ENCODE assay signal across 17 cellular contexts in genomic region chr21:43357708-43358430, GRCh38.
A peak's percentile ranks its signal among the peaks of the same experiment; 100 is the strongest.
DNase-seq lines count a peak whose midpoint lies in the region; ATAC-seq and TF ChIP-seq lines count a peak whose summit lies in the region.
"Had no signal": no experiment of that assay in that cellular context is flagged by ENCODE, and none has a peak within 500 bp of the region (broad histone marks: within the 10 kb centered on the region; RNA-seq: fewer than 3 reads in every experiment).

No MANE protein-coding gene starts in this region.

- H3K4me1 ChIP-seq in gastrocnemius medialis: peaks cover 11 to 15% of the 10 kb centered on the region in 2 donors

- CTCF ChIA-PET in RWPE1 (lab: Yijun Ruan, JAX): interaction anchor here (0.7 kb wide), 1 partner anchor 150 kb away, joined by 3 read pairs; no protein-coding TSS in a partner anchor

- peak overlapping the region; percentile 100 for H3K27ac ChIP-seq in RWPE1
- H3K27ac ChIP-seq in gastrocnemius medialis: no peak overlapping the region
- H3K27ac ChIP-seq: HL-60 had no signal

- H3K4me3 ChIP-seq in gastrocnemius medialis: no peak overlapping the region

- H3K27me3 ChIP-seq in gastrocnemius medialis: peaks cover 0 to 4% (median 0%) of the 10 kb centered on the region in 3 donors

- H3K4me3 Mint-ChIP-seq in natural killer cell treated with Interleukin-12 subunit alpha and Interleukin-12 subunit beta and Interleukin-15 and Interleukin-18, amount 100 ng/mL, for 72 hours: no peak overlapping the region
- H3K4me3 Mint-ChIP-seq in natural killer cell (no peak overlapping the region), memory B cell (no peak overlapping the region)
- H3K4me3 Mint-ChIP-seq in stimulated activated memory B cell treated with anti-CD40 and anti-IgM and Interleukin-4, amounts not matched to agents 10 μg/mL and 1 μg/mL and 100 μg/mL, for 72 hours: no peak overlapping the region
- H3K4me3 Mint-ChIP-seq: CD8-positive, alpha-beta memory T cell had no signal

- no peaks in the 10 kb centered on the region for H3K36me3 Mint-ChIP-seq in natural killer cell treated with Interleukin-12 subunit alpha and Interleukin-12 subunit beta and Interleukin-15 and Interleukin-18, amount 100 ng/mL, for 72 hours
- H3K36me3 Mint-ChIP-seq in natural killer cell (no peaks in the 10 kb centered on the region), memory B cell (peaks cover 3% of the 10 kb centered on the region)
- H3K36me3 Mint-ChIP-seq in stimulated activated memory B cell treated with anti-CD40 and anti-IgM and Interleukin-4, amounts not matched to agents 10 μg/mL and 1 μg/mL and 100 μg/mL, for 72 hours: no peaks in the 10 kb centered on the region
- H3K36me3 Mint-ChIP-seq: CD8-positive, alpha-beta memory T cell had no signal

- no peaks in the 10 kb centered on the region for H3K27me3 Mint-ChIP-seq in natural killer cell treated with Interleukin-12 subunit alpha and Interleukin-12 subunit beta and Interleukin-15 and Interleukin-18, amount 100 ng/mL, for 72 hours
- H3K27me3 Mint-ChIP-seq in natural killer cell (ENCODE audit: low read depth in 2 of 2): no peaks in the 10 kb centered on the region
- no peaks in the 10 kb centered on the region for H3K27me3 Mint-ChIP-seq in memory B cell
- H3K27me3 Mint-ChIP-seq in stimulated activated memory B cell treated with anti-CD40 and anti-IgM and Interleukin-4, amounts not matched to agents 10 μg/mL and 1 μg/mL and 100 μg/mL, for 72 hours: no peaks in the 10 kb centered on the region

- TF ChIP-seq CTCF in natural killer cell (IDR thresholded peaks at IDR 0.05) (no peak), RWPE1 (conservative IDR thresholded peaks at IDR 0.05; ENCODE audit: low read depth) (no peak), gastrocnemius medialis (IDR thresholded peaks at IDR 0.05 in 4 of 5, conservative IDR thresholded peaks at IDR 0.05 in 1 of 5) (no peak)

- H3K4me1 Mint-ChIP-seq in natural killer cell treated with Interleukin-12 subunit alpha and Interleukin-12 subunit beta and Interleukin-15 and Interleukin-18, amount 100 ng/mL, for 72 hours (ENCODE audit: low read depth in 2 of 2): peaks cover 17 to 18% of the 10 kb centered on the region in 2 donors
- peaks cover 20 to 21% of the 10 kb centered on the region in 2 donors for H3K4me1 Mint-ChIP-seq in natural killer cell
- peaks cover 49% of the 10 kb centered on the region for H3K4me1 Mint-ChIP-seq in memory B cell
- H3K4me1 Mint-ChIP-seq in stimulated activated memory B cell treated with anti-CD40 and anti-IgM and Interleukin-4, amounts not matched to agents 10 μg/mL and 1 μg/mL and 100 μg/mL, for 72 hours: peaks cover 89% of the 10 kb centered on the region

- POLR2A ChIA-PET in RWPE1 (lab: Yijun Ruan, JAX; ENCODE audit: low non-redundant PET): no interaction called here

- TF ChIP-seq POLR2A in gastrocnemius medialis (IDR thresholded peaks at IDR 0.05): no peak

- H3K27ac Mint-ChIP-seq in natural killer cell treated with Interleukin-12 subunit alpha and Interleukin-12 subunit beta and Interleukin-15 and Interleukin-18, amount 100 ng/mL, for 72 hours: no peak overlapping the region
- H3K27ac Mint-ChIP-seq in natural killer cell: no peak overlapping the region
- H3K27ac Mint-ChIP-seq in memory B cell: peak overlapping the region; percentile 45
- peak overlapping the region; percentile 51 for H3K27ac Mint-ChIP-seq in stimulated activated memory B cell treated with anti-CD40 and anti-IgM and Interleukin-4, amounts not matched to agents 10 μg/mL and 1 μg/mL and 100 μg/mL, for 72 hours

- intact Hi-C loops in natural killer cell (cut with micrococcal nuclease) (no loop called here), gastrocnemius medialis (cut with DNase I; ENCODE audit: low total_unique reads) (no loop called here)

- H3K36me3 ChIP-seq in gastrocnemius medialis: no peaks in the 10 kb centered on the region

- peak; percentile 5 for DNase-seq in natural killer cell treated with Interleukin-12 subunit alpha and Interleukin-12 subunit beta and Interleukin-15 and Interleukin-18, amount 100 ng/mL, for 72 hours (ENCODE audit: low spot score)
- DNase-seq in natural killer cell: no peak
- no peak for DNase-seq in RWPE1 (ENCODE audit: low spot score)
- no peak for DNase-seq in memory B cell (ENCODE audit: low spot score in 2 of 2)
- DNase-seq in NCI-H446 treated with DMSO at 0.1 percent for 48 hours (lab: John Stamatoyannopoulos, UW): no peak
- DNase-seq in gastrocnemius medialis: no peak
- DNase-seq: CD8-positive, alpha-beta memory T cell; DMS79; HCEC 1CT; NCI-H1417; NCI-H187 treated with DMSO at 0.1 percent for 48 hours; NCI-H345; NCI-H69; PC-3 had no signal

- no peaks in the 10 kb centered on the region for H3K9me3 Mint-ChIP-seq in natural killer cell treated with Interleukin-12 subunit alpha and Interleukin-12 subunit beta and Interleukin-15 and Interleukin-18, amount 100 ng/mL, for 72 hours
- H3K9me3 Mint-ChIP-seq in natural killer cell: no peaks in the 10 kb centered on the region
- H3K9me3 Mint-ChIP-seq in memory B cell: no peaks in the 10 kb centered on the region
- H3K9me3 Mint-ChIP-seq in stimulated activated memory B cell treated with anti-CD40 and anti-IgM and Interleukin-4, amounts not matched to agents 10 μg/mL and 1 μg/mL and 100 μg/mL, for 72 hours: no peaks in the 10 kb centered on the region
- H3K9me3 Mint-ChIP-seq: CD8-positive, alpha-beta memory T cell had no signal

- no peaks in the 10 kb centered on the region for H3K9me3 ChIP-seq in gastrocnemius medialis

- in situ Hi-C loops in gastrocnemius medialis (cut with MboI; ENCODE audit: low sequenced_read_pairs in 4 of 4): no loop called here

- ATAC-seq in natural killer cell treated with Interleukin-12 subunit alpha and Interleukin-12 subunit beta and Interleukin-15 and Interleukin-18, amount 100 ng/mL, for 72 hours: no peak
- ATAC-seq in natural killer cell: no peak
- ATAC-seq in memory B cell (ENCODE audit: low read depth): no peak
- no peak for ATAC-seq in stimulated activated memory B cell treated with anti-CD40 and anti-IgM and Interleukin-4, amounts not matched to agents 10 μg/mL and 1 μg/mL and 100 μg/mL, for 72 hours
- ATAC-seq in GM18858 (IDR thresholded peaks at IDR 0.05; ENCODE audit: unreplicated experiment): no peak
- no peak for ATAC-seq in gastrocnemius medialis
- ATAC-seq: PC-3 had no signal

Comparison
In these comparisons a context has a peak if more than half of its experiments do, and no peak if none do; other contexts are left out.
1. H3K27ac Mint-ChIP-seq: peak in memory B cell (single experiment) and stimulated activated memory B cell treated with anti-CD40 and anti-IgM and Interleukin-4, amounts not matched to agents 10 μg/mL and 1 μg/mL and 100 μg/mL, for 72 hours (single experiment); none in natural killer cell treated with Interleukin-12 subunit alpha and Interleukin-12 subunit beta and Interleukin-15 and Interleukin-18, amount 100 ng/mL, for 72 hours (0 of 2) and natural killer cell (0 of 2).